Comparison of ENCODE assay signal across 30 cellular contexts in genomic region chr6:78746457-78746856, GRCh38.
DNase-seq lines count a peak whose midpoint lies in the region; ATAC-seq, FAIRE-seq and TF ChIP-seq lines count a peak whose summit lies in the region.
"Had no signal": no experiment of that assay in that cellular context is flagged by ENCODE, and none has a peak within 500 bp of the region (broad histone marks: within the 10 kb centered on the region; RNA-seq: fewer than 3 reads in every experiment).

No MANE protein-coding gene starts in this region.

- no peaks in the 10 kb centered on the region for H3K36me3 ChIP-seq in esophagus muscularis mucosa
- H3K36me3 ChIP-seq: adrenal gland, colonic mucosa, left lung had no signal

- TF ChIP-seq EP300 in A549 (IDR thresholded peaks at IDR 0.05) (no peak), esophagus muscularis mucosa (IDR thresholded peaks at IDR 0.05) (no peak)

- peaks cover 3% of the 10 kb centered on the region; the same call in 1 of the 3 replicates for H3K9me3 ChIP-seq in A549
- H3K9me3 ChIP-seq in esophagus muscularis mucosa, result peaks cover 0 to 37% (median 17%) of the 10 kb centered on the region in 4 donors
- H3K9me3 ChIP-seq: adrenal gland, colonic mucosa had no signal

- no peak overlapping the region for H3K4me2 ChIP-seq in A549

- 72% methylated on average over 2 of the region's 2 CpGs for WGBS in A549 (ENCODE audit: missing lambda C conversion rate)
- 91% methylated on average over 2 of the region's 2 CpGs for WGBS in esophagus muscularis mucosa

- FAIRE-seq in A549 (lab: Jason Lieb, UNC), result no peak
- FAIRE-seq: A204.1, bronchial epithelial cell, RCC 7860, urothelium cell line had no signal

- intact Hi-C loops in esophagus muscularis mucosa (cut with DNase I) (no loop called here), Right ventricle myocardium inferior (cut with DNase I) (no loop called here)

- TF ChIP-seq POLR2A in A549 (IDR thresholded peaks at IDR 0.05; ENCODE audit: low read length), result no peak
- TF ChIP-seq POLR2A in esophagus muscularis mucosa (IDR thresholded peaks at IDR 0.05; ENCODE audit: low read depth), result no peak

- TF ChIP-seq RAD21 in A549 (conservative IDR thresholded peaks at IDR 0.05 in 1 of 2, IDR thresholded peaks at IDR 0.05 in 1 of 2), result no peak

- POLR2A ChIA-PET in A549 (lab: Yijun Ruan, JAX), result no interaction called here

- CTCF ChIA-PET in A549 (lab: Yijun Ruan, JAX), result no interaction called here

- no peaks in the 10 kb centered on the region for H3K27me3 ChIP-seq in esophagus muscularis mucosa
- H3K27me3 ChIP-seq: adrenal gland, colonic mucosa, left lung had no signal

- no peak for TF ChIP-seq CTCF in A549 (IDR thresholded peaks at IDR 0.05)
- TF ChIP-seq CTCF in esophagus muscularis mucosa (IDR thresholded peaks at IDR 0.05), result no peak

- ATAC-seq in A549 (no peak), SK-N-SH treated with all-trans-retinoic acid at 6 μM for 48 hours (peak; percentile 77), Right ventricle myocardium inferior (no peak), HG03280 (IDR thresholded peaks at IDR 0.05; ENCODE audit: unreplicated experiment) (no peak)
- ATAC-seq: effector memory CD8-positive, alpha-beta T cell; esophagus mucosa; left lung; natural killer cell treated with Interleukin-12 subunit alpha and Interleukin-12 subunit beta and Interleukin-15 and Interleukin-18, amount 100 ng/mL, for 72 hours; stimulated activated naive B cell treated with anti-CD40 and anti-IgM and Interleukin-4, amounts not matched to agents 10 μg/mL and 1 μg/mL and 100 μg/mL, for 72 hours had no signal

- no peak for DNase-seq in A549 (ENCODE audit: low read depth in 1 of 2, low spot score in 1 of 2)
- DNase-seq in H4 (ENCODE audit: low spot score), result peak; percentile 3
- peak; percentile 91 for DNase-seq in fibroblast of peridontal ligament (ENCODE audit: extremely low read depth)
- no peak for DNase-seq in esophagus muscularis mucosa (ENCODE audit: extremely low spot score)
- no peak for DNase-seq in RPMI8226
- DNase-seq in Right ventricle myocardium inferior (ENCODE audit: missing footprints), result no peak
- DNase-seq: activated CD4-positive, alpha-beta T cell treated with anti-CD3 and anti-CD28 coated beads for 4 hours; activated naive CD4-positive, alpha-beta T cell; activated T-cell treated with anti-CD3 and anti-CD28 coated beads, Interleukin-2, amount 50 U/mL, for 48 hours; adrenal gland; C1 segment of cervical spinal cord; Caco-2; colonic mucosa; effector memory CD8-positive, alpha-beta T cell; immature natural killer cell; KBM-7; left lung; NCI-H524 treated with DMSO at 0.1 percent for 48 hours; retina; stimulated activated CD4-positive, alpha-beta T cell treated with anti-CD3 and anti-CD28 coated beads, Interleukin-4, amount 100 ng/mL, for 24 hours; stimulated activated naive B cell treated with anti-CD40 and anti-IgM and Interleukin-4, amounts not matched to agents 10 μg/mL and 1 μg/mL and 100 μg/mL, for 72 hours; T-helper 2 cell had no signal

- H3K27ac ChIP-seq in A549 (no peak overlapping the region), esophagus muscularis mucosa (replicated peaks in 1 of 4) (no peak overlapping the region)
- H3K27ac ChIP-seq: adrenal gland, colonic mucosa, left lung had no signal

- H3K4me3 ChIP-seq in A549, result no peak overlapping the region
- no peak overlapping the region for H3K4me3 ChIP-seq in esophagus muscularis mucosa
- H3K4me3 ChIP-seq: adrenal gland, colonic mucosa, left lung had no signal

- H3K4me1 ChIP-seq in A549, result no peaks in the 10 kb centered on the region
- no peaks in the 10 kb centered on the region for H3K4me1 ChIP-seq in esophagus muscularis mucosa
- H3K4me1 ChIP-seq: adrenal gland, Caco-2, colonic mucosa, left lung had no signal

TF ChIP-seq in A549, 52 proteins besides CTCF, POLR2A, EP300 and RAD21:
- TF ChIP-seq NFE2L2 (conservative IDR thresholded peaks at IDR 0.05; ENCODE audit: low read length) (peak; percentile 72), MAFK (IDR thresholded peaks at IDR 0.05; ENCODE audit: partially characterized antibody) (peak; percentile 81), KDM5A (IDR thresholded peaks at IDR 0.05) (no peak)
TF ChIP-seq in A549: peak in this region for 2.

TF ChIP-seq in SK-N-SH treated with all-trans-retinoic acid at 6 μM for 48 hours, 23 proteins besides CTCF, POLR2A, EP300 and RAD21:
- no peak for TF ChIP-seq CSDC2 (CRISPR knock-in tag; IDR thresholded peaks at IDR 0.05)
- no peak for TF ChIP-seq ISL1 (CRISPR knock-in tag; IDR thresholded peaks at IDR 0.05)
- TF ChIP-seq CREB5 (CRISPR knock-in tag; IDR thresholded peaks at IDR 0.05; ENCODE audit: low read depth), result no peak
- no peak for TF ChIP-seq ZFP30 (CRISPR knock-in tag; IDR thresholded peaks at IDR 0.05)

Comparison
In these comparisons a context has a peak if more than half of its experiments do, and no peak if none do; other contexts are left out.
1. DNase-seq: peak in H4 (single experiment) and fibroblast of peridontal ligament (single experiment); none in A549 (0 of 2), esophagus muscularis mucosa (single experiment), RPMI8226 (single experiment) and Right ventricle myocardium inferior (single experiment).